ENCODE assay signal across 12 cellular contexts in the genomic region with DNA sequence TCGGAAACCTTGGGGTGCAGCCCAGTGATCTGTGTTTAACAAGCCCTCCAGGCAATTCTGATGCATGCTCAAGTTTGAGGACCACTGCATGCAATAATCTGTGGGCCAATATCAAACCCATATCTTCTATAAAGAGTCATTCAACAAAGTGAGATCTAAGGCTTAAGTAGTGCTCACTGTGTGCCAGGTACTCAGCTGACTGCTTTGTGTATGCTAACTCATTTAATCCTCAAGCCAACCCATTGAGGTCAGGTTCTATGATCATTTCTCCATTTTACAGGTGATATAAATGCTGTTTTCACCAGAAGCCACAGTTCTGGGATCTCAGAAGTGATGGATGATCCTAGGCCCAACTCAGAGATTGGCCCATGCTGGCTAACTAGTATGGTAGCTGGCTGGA.
DNase-seq lines count a peak whose midpoint lies in the region; ATAC-seq, FAIRE-seq and TF ChIP-seq lines count a peak whose summit lies in the region.
"Had no signal": no experiment of that assay in that cellular context is flagged by ENCODE, and none has a peak within 500 bp of the region (broad histone marks: within the 10 kb centered on the region; RNA-seq: fewer than 3 reads in every experiment).

No MANE protein-coding gene starts in this region.

- peak overlapping the region; percentile 93 for H3K27ac ChIP-seq in RWPE2 (ENCODE audit: poor library complexity, severe bottlenecking)
- H3K27ac ChIP-seq in fibroblast of lung (ENCODE audit: insufficient read depth, low read length): peak overlapping the region; percentile 95
- H3K27ac ChIP-seq in rectal smooth muscle tissue (ENCODE audit: low read depth, low read length): peak overlapping the region; percentile 56

- peaks cover 2 to 11% (median 4%) of the 10 kb centered on the region in 5 donors for H3K27me3 Mint-ChIP-seq in naive thymus-derived CD8-positive, alpha-beta T cell

- no peak for DNase-seq in RWPE2 (ENCODE audit: low spot score)
- no peak for DNase-seq in fibroblast of lung (ENCODE audit: low read depth in 2 of 2)
- no peak for DNase-seq in stimulated activated naive CD4-positive, alpha-beta T cell treated with Interleukin-2 at 50 U/mL for 16 hours (lab: John Stamatoyannopoulos, UW)
- no peak for DNase-seq in stimulated activated naive CD4-positive, alpha-beta T cell (lab: John Stamatoyannopoulos, UW)
- no peak for DNase-seq in cortex of kidney (lab: John Stamatoyannopoulos, UW)
- DNase-seq in naive thymus-derived CD8-positive, alpha-beta T cell: no peak
- DNase-seq: activated CD8-positive, alpha-beta T cell treated with anti-CD3 and anti-CD28 coated beads, Interleukin-2, amount 10 ng/mL, durations not matched to agents 7 days and 5 days; T-helper 9 cell had no signal

- no peaks in the 10 kb centered on the region for H3K27me3 ChIP-seq in RWPE2 (ENCODE audit: insufficient read depth, poor library complexity, severe bottlenecking)
- H3K27me3 ChIP-seq in fibroblast of lung (ENCODE audit: control insufficient read depth, insufficient read depth, low read length): no peaks in the 10 kb centered on the region
- H3K27me3 ChIP-seq in rectal smooth muscle tissue (ENCODE audit: control insufficient read depth, insufficient read depth, low read length): no peaks in the 10 kb centered on the region

- no peak overlapping the region for H3K4me3 ChIP-seq in RWPE2 (ENCODE audit: severe bottlenecking)
- no peak overlapping the region for H3K4me3 ChIP-seq in fibroblast of lung (replicated peaks in 1 of 4; ENCODE audit: control extremely low read depth in 1 of 4, insufficient read depth in 1 of 4, low read depth in 3 of 4, low read length in 4 of 4)
- H3K4me3 ChIP-seq in rectal smooth muscle tissue (ENCODE audit: low read length): no peak overlapping the region

- H3K9me3 ChIP-seq in RWPE2 (ENCODE audit: severe bottlenecking) (no peaks in the 10 kb centered on the region), fibroblast of lung (ENCODE audit: control insufficient read depth, insufficient read depth, low read depth, low read length) (no peaks in the 10 kb centered on the region)

- H3K4me1 ChIP-seq in RWPE2 (ENCODE audit: insufficient read depth, poor library complexity, severe bottlenecking) (peaks cover 38% of the 10 kb centered on the region), fibroblast of lung (ENCODE audit: control insufficient read depth, extremely low read depth, insufficient read depth, low read length) (peaks cover 37% of the 10 kb centered on the region), rectal smooth muscle tissue (ENCODE audit: control insufficient read depth, insufficient read depth, low read length) (peaks cover 19% of the 10 kb centered on the region)

- peak overlapping the region; percentile 83 for H3K4me2 ChIP-seq in fibroblast of lung (ENCODE audit: extremely low read depth, insufficient read depth, low read length)

- ATAC-seq in RWPE2 (ENCODE audit: low read depth): no peak
- no peak for ATAC-seq in naive thymus-derived CD8-positive, alpha-beta T cell
- ATAC-seq: activated CD8-positive, alpha-beta T cell treated with anti-CD3 and anti-CD28 coated beads, Interleukin-2, amount 10 ng/mL, durations not matched to agents 7 days and 5 days had no signal

- H3K36me3 ChIP-seq in RWPE2 (ENCODE audit: low read depth): no peaks in the 10 kb centered on the region
- H3K36me3 ChIP-seq in fibroblast of lung (ENCODE audit: control insufficient read depth, insufficient read depth, low read length): no peaks in the 10 kb centered on the region
- no peaks in the 10 kb centered on the region for H3K36me3 ChIP-seq in rectal smooth muscle tissue (ENCODE audit: control insufficient read depth, insufficient read depth, low read length)

- FAIRE-seq in A204.1 (lab: Jason Lieb, UNC): peak; percentile 67
- FAIRE-seq: colon, GM12892 had no signal

- no peak overlapping the region for H3K4me3 Mint-ChIP-seq in naive thymus-derived CD8-positive, alpha-beta T cell
- H3K4me3 Mint-ChIP-seq: activated CD8-positive, alpha-beta T cell treated with anti-CD3 and anti-CD28 coated beads, Interleukin-2, amount 10 ng/mL, durations not matched to agents 7 days and 5 days had no signal

- H2AFZ ChIP-seq in fibroblast of lung (ENCODE audit: low read length): no peak overlapping the region

- H3K9ac ChIP-seq in fibroblast of lung (ENCODE audit: insufficient read depth, low read length): no peak overlapping the region
- H3K9ac ChIP-seq in rectal smooth muscle tissue (ENCODE audit: low read length): no peak overlapping the region

- no peaks in the 10 kb centered on the region for H4K20me1 ChIP-seq in fibroblast of lung (ENCODE audit: control insufficient read depth, extremely low read depth, insufficient read depth, low read length)

- H3K79me2 ChIP-seq in fibroblast of lung (ENCODE audit: control insufficient read depth, insufficient read depth, low read length): no peaks in the 10 kb centered on the region

- POLR2A ChIA-PET in naive thymus-derived CD8-positive, alpha-beta T cell (lab: Charles Lee): no interaction called here

- no peak for TF ChIP-seq CTCF in RWPE2 (IDR thresholded peaks at IDR 0.05; ENCODE audit: poor library complexity, severe bottlenecking)
- TF ChIP-seq CTCF in fibroblast of lung (conservative IDR thresholded peaks at IDR 0.05 in 1 of 2, IDR thresholded peaks at IDR 0.05 in 1 of 2; ENCODE audit: low read depth in 1 of 2, low read length in 2 of 2): no peak

- no peaks in the 10 kb centered on the region for H3K4me1 Mint-ChIP-seq in naive thymus-derived CD8-positive, alpha-beta T cell

- no peaks in the 10 kb centered on the region for H3K36me3 Mint-ChIP-seq in naive thymus-derived CD8-positive, alpha-beta T cell

- H3K27ac Mint-ChIP-seq in naive thymus-derived CD8-positive, alpha-beta T cell: no peak overlapping the region
- H3K27ac Mint-ChIP-seq: activated CD8-positive, alpha-beta T cell treated with anti-CD3 and anti-CD28 coated beads, Interleukin-2, amount 10 ng/mL, durations not matched to agents 7 days and 5 days had no signal

- no peaks in the 10 kb centered on the region for H3K9me3 Mint-ChIP-seq in naive thymus-derived CD8-positive, alpha-beta T cell
